Comparison of ENCODE assay signal across 8 cellular contexts in the genomic region with DNA sequence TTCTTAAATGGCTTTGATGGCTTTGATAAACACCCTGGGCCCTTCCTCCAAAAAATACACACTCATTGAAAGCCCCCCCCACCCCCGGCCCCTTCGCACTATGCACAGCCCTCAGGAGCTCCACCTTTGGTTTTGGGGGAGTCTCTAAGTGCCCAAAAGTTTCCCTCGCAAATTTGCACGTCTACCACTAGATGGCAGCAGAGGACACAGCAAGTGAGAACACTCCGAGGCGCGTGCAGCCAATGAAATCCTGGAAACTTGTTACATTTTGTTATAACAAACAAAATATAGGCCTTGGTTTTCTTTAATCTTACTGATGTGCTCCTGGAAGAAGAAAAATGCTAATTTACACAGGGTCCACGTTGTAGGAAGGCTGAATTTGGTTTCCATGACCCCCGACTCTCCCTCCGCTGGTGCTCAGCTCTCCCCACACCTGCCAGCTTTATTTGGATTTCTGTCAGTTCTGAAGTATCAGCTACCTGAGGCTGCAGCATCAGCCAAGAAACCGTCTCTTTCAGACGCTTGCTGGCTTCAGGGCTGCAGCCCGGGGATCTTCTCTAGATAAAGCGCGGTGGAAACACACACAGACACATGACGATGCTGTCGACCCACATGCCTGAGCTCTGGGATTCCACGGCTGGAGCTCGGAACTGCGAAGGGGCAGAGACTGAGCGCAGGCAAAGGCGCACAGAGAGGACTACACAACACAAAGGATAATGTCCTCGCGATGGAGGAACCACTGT.
DNase-seq lines count a peak whose midpoint lies in the region; ATAC-seq, FAIRE-seq and TF ChIP-seq lines count a peak whose summit lies in the region.

No MANE protein-coding gene starts in this region.

- peak; percentile 80 for FAIRE-seq in G401.6 (lab: Jason Lieb, UNC)

- H3K4me1 Mint-ChIP-seq in naive thymus-derived CD8-positive, alpha-beta T cell: peaks cover 0 to 5% (median 2%) of the 10 kb centered on the region in 4 donors

- peak in 5 of 7 experiments; percentile 69 to 90 (median 79) for TF ChIP-seq CTCF in stomach (IDR thresholded peaks at IDR 0.05)

- H3K27me3 Mint-ChIP-seq in naive thymus-derived CD8-positive, alpha-beta T cell: peaks cover 2 to 38% (median 19%) of the 10 kb centered on the region in 5 donors

- no peaks in the 10 kb centered on the region for H3K9me3 Mint-ChIP-seq in naive thymus-derived CD8-positive, alpha-beta T cell

- no peak overlapping the region for H3K27ac Mint-ChIP-seq in naive thymus-derived CD8-positive, alpha-beta T cell

- ATAC-seq in HG03521 (IDR thresholded peaks at IDR 0.05; ENCODE audit: unreplicated experiment): peak; percentile 50
- peak; percentile 77 for ATAC-seq in esophagus mucosa
- ATAC-seq in naive thymus-derived CD8-positive, alpha-beta T cell: peak; percentile 79 to 85
- no peak for ATAC-seq in GM18505 (IDR thresholded peaks at IDR 0.05; ENCODE audit: unreplicated experiment)

- peaks cover 0 to 7% (median 2%) of the 10 kb centered on the region in 4 donors for H3K4me1 ChIP-seq in stomach

- POLR2A ChIA-PET in naive thymus-derived CD8-positive, alpha-beta T cell (lab: Charles Lee): interaction anchor here (0.6 kb wide), 1 partner anchor 301 kb away, joined by 5 read pairs; no protein-coding TSS in a partner anchor

- no peak overlapping the region for H3K4me3 ChIP-seq in stomach

- H3K27me3 ChIP-seq in stomach: peaks cover 0 to 9% (median 0%) of the 10 kb centered on the region in 3 donors

- no peak for TF ChIP-seq EP300 in stomach (IDR thresholded peaks at IDR 0.05)

- TF ChIP-seq POLR2A in stomach (IDR thresholded peaks at IDR 0.05) (no peak), GM18505 (IDR thresholded peaks at IDR 0.05; ENCODE audit: borderline replicate concordance, extremely low read depth, insufficient read depth, insufficient read length) (no peak)

- H3K36me3 ChIP-seq in stomach: no peaks in the 10 kb centered on the region

- H3K9me3 ChIP-seq in stomach: no peaks in the 10 kb centered on the region

- H3K4me3 Mint-ChIP-seq in naive thymus-derived CD8-positive, alpha-beta T cell: no peak overlapping the region

- H3K36me3 Mint-ChIP-seq in naive thymus-derived CD8-positive, alpha-beta T cell: no peaks in the 10 kb centered on the region

- 43 to 53% (median 44%) methylated on average over 23 to 24 of the region's 24 CpGs for whole genome bisulfite sequencing in stomach, 5 donors

- intact Hi-C loops in stomach (cut with DNase I; ENCODE audit: low total_unique reads): loop anchor here (10.0 kb wide), 1 partner anchor 369 kb away; no protein-coding TSS in a partner anchor

- DNase-seq in NOMO-1 treated with DMSO at 0.1 percent for 48 hours (lab: John Stamatoyannopoulos, UW; ENCODE audit: unreplicated experiment) (peak; percentile 60), activated T-cell treated with anti-CD3 and anti-CD28 coated beads for 1 hour (ENCODE audit: low read depth) (peak; percentile 46), stomach (peak; percentile 65)
- peak; percentile 41 to 79 (median 62) for DNase-seq in naive thymus-derived CD8-positive, alpha-beta T cell

- no peak overlapping the region for H3K27ac ChIP-seq in stomach
